Comparison of ENCODE assay signal across 10 cellular contexts in the genomic region with DNA sequence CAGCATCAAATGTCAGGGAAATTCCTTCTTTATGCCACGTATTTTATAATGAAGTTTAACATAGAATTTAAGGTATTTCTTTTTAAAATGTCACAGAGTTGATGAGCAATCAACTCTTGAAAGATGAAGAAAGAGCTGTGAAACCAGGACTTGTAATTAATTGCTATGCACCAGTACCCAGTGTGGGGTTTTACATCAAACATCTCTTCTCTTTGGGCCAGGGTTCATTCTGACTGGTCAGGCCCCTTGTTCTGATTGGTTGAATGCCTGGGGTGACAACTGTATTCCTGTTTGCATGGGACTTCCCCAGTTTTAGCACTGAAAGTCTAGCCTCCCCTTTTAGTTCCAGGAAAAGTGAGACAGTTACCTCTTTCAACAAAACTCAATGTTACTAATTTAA. TPM values are rescaled to one million over a fixed set of nuclear protein-coding genes. Genes with fewer than 3 reads are reported as not detected.
DNase-seq lines count a peak whose midpoint lies in the region; ATAC-seq lines count a peak whose summit lies in the region.
"Had no signal": no experiment of that assay in that cellular context is flagged by ENCODE, and none has a peak within 500 bp of the region (broad histone marks: within the 10 kb centered on the region; RNA-seq: fewer than 3 reads in every experiment).

No MANE protein-coding gene starts in this region.

- ATAC-seq in GM19351 (IDR thresholded peaks at IDR 0.05; ENCODE audit: unreplicated experiment) (peak; percentile 96), HG02981 (IDR thresholded peaks at IDR 0.05; ENCODE audit: unreplicated experiment) (peak; percentile 96)
- peak; percentile 99 to 100 for ATAC-seq in activated T-cell treated with anti-CD3 and anti-CD28 coated beads, Interleukin-2, amount 50 U/mL, for 72 hours (replicated peaks in 1 of 2)
- ATAC-seq: left ventricle myocardium superior had no signal

- no peaks in the 10 kb centered on the region for H3K27me3 Mint-ChIP-seq in activated T-cell treated with anti-CD3 and anti-CD28 coated beads, Interleukin-2, amount 50 U/mL, for 72 hours (ENCODE audit: low read depth)

- DNase-seq in Daoy (ENCODE audit: low read depth) (peak; percentile 5), UCSD-AML1 (lab: John Stamatoyannopoulos, UW; ENCODE audit: unreplicated experiment) (no peak), NCI-H1417 (lab: John Stamatoyannopoulos, UW) (no peak), SIG-M5 (lab: John Stamatoyannopoulos, UW) (no peak), pons (ENCODE audit: low spot score) (no peak)
- DNase-seq in activated T-cell treated with anti-CD3 and anti-CD28 coated beads, Interleukin-2, amount 50 U/mL, for 72 hours, result peak; percentile 66 to 69
- DNase-seq: CD8-positive, alpha-beta memory T cell; left ventricle myocardium superior had no signal

- H3K9me3 Mint-ChIP-seq in activated T-cell treated with anti-CD3 and anti-CD28 coated beads, Interleukin-2, amount 50 U/mL, for 72 hours, result peaks cover 3 to 4% of the 10 kb centered on the region in 2 donors

- H3K4me3 Mint-ChIP-seq in activated T-cell treated with anti-CD3 and anti-CD28 coated beads, Interleukin-2, amount 50 U/mL, for 72 hours, result peak overlapping the region; percentile 54 to 69
- H3K4me3 Mint-ChIP-seq: CD8-positive, alpha-beta memory T cell had no signal

- peak overlapping the region; percentile 94 for H3K27ac Mint-ChIP-seq in activated T-cell treated with anti-CD3 and anti-CD28 coated beads, Interleukin-2, amount 50 U/mL, for 72 hours
- H3K27ac Mint-ChIP-seq: CD8-positive, alpha-beta memory T cell had no signal

- peaks cover 5 to 6% of the 10 kb centered on the region in 2 donors for H3K36me3 Mint-ChIP-seq in activated T-cell treated with anti-CD3 and anti-CD28 coated beads, Interleukin-2, amount 50 U/mL, for 72 hours (ENCODE audit: insufficient read depth in 2 of 2)
- H3K36me3 Mint-ChIP-seq: CD8-positive, alpha-beta memory T cell had no signal

- peaks cover 33% of the 10 kb centered on the region for H3K4me1 Mint-ChIP-seq in activated T-cell treated with anti-CD3 and anti-CD28 coated beads, Interleukin-2, amount 50 U/mL, for 72 hours (ENCODE audit: low read depth)
- H3K4me1 Mint-ChIP-seq: CD8-positive, alpha-beta memory T cell had no signal

RNA-seq across cellular contexts. Expression of a gene that starts 40.1 kb away (rescaled TPM):
- 5.2 and 9.1 TPM in 2 replicates for total RNA-seq in Daoy (2014; rRNA removed; shearing (Covaris generic))
- 1 to 10 TPM in 1 of 2 donors, under 1 TPM in 1; 0.31 to 1.3 TPM for total RNA-seq in activated T-cell treated with anti-CD3 and anti-CD28 coated beads, Interleukin-2, amount 50 U/mL, for 72 hours
- total RNA-seq: CD8-positive, alpha-beta memory T cell had no signal

Comparison
In these comparisons a context has a peak if more than half of its experiments do, and no peak if none do; other contexts are left out.
1. DNase-seq: peak in Daoy (single experiment) and activated T-cell treated with anti-CD3 and anti-CD28 coated beads, Interleukin-2, amount 50 U/mL, for 72 hours (2 of 2); none in UCSD-AML1 (single experiment), NCI-H1417 (0 of 3), SIG-M5 (single experiment) and pons (single experiment).
2. Peak in every context shown above with its lines, with median percentiles within 50 percentile points of each other: ATAC-seq.